ENCODE assay signal across 19 cellular contexts in genomic region chr2:21039080-21039556, GRCh38. TPM values are rescaled to one million over a fixed set of nuclear protein-coding genes. Genes with fewer than 3 reads are reported as not detected.
DNase-seq lines count a peak whose midpoint lies in the region; ATAC-seq and TF ChIP-seq lines count a peak whose summit lies in the region.
"Had no signal": no experiment of that assay in that cellular context is flagged by ENCODE, and none has a peak within 500 bp of the region (broad histone marks: within the 10 kb centered on the region; RNA-seq: fewer than 3 reads in every experiment).

No MANE protein-coding gene starts in this region.

- H3K9ac ChIP-seq in adipocyte (ENCODE audit: low read length): peak overlapping the region; percentile 63

- H3K27ac ChIP-seq in esophagus (ENCODE audit: low read depth in 2 of 2, low read length in 1 of 2) (peak overlapping the region; percentile 32 to 47), right cardiac atrium (ENCODE audit: low read length) (peak overlapping the region; percentile 87), gastrocnemius medialis (peak overlapping the region; percentile 60 to 69 (median 66)), A673 (ENCODE audit: low read depth, low read length, poor library complexity, severe bottlenecking) (no peak overlapping the region)
- H3K27ac ChIP-seq: A549 had no signal

- ATAC-seq in right cardiac atrium: peak; percentile 13 to 37
- peak; percentile 55 to 58 for ATAC-seq in gastrocnemius medialis
- ATAC-seq in GM18870 (IDR thresholded peaks at IDR 0.05; ENCODE audit: unreplicated experiment): no peak
- ATAC-seq: A549 had no signal

- peaks cover 12% of the 10 kb centered on the region for H3K27me3 ChIP-seq in adipocyte (replicated peaks; ENCODE audit: control insufficient read depth, insufficient read depth, low read length)
- no peaks in the 10 kb centered on the region for H3K27me3 ChIP-seq in esophagus (ENCODE audit: control insufficient read depth in 1 of 2, insufficient read depth in 2 of 2, low read length in 2 of 2)
- H3K27me3 ChIP-seq in right cardiac atrium (ENCODE audit: control insufficient read depth, insufficient read depth): no peaks in the 10 kb centered on the region
- H3K27me3 ChIP-seq in gastrocnemius medialis: no peaks in the 10 kb centered on the region
- H3K27me3 ChIP-seq in A673 (replicated peaks; ENCODE audit: insufficient read depth, low read depth, low read length, poor library complexity): peaks cover 64% of the 10 kb centered on the region
- H3K27me3 ChIP-seq in BE2C: no peaks in the 10 kb centered on the region

- CTCF ChIA-PET in A673 (lab: Charles Lee): no interaction called here

- H3K9me3 ChIP-seq in adipocyte (ENCODE audit: control insufficient read depth, low read length) (peaks cover 8% of the 10 kb centered on the region), esophagus (ENCODE audit: control insufficient read depth in 2 of 2, insufficient read depth in 1 of 2, low read depth in 1 of 2, low read length in 1 of 2) (peaks cover 0 to 2% of the 10 kb centered on the region in 2 donors), right cardiac atrium (ENCODE audit: control insufficient read depth, low read length) (no peaks in the 10 kb centered on the region), gastrocnemius medialis (no peaks in the 10 kb centered on the region), A673 (ENCODE audit: low read depth, low read length, poor library complexity, severe bottlenecking) (no peaks in the 10 kb centered on the region), BE2C (no peaks in the 10 kb centered on the region)
- H3K9me3 ChIP-seq: A549 had no signal

- no peak for DNase-seq in adipocyte (ENCODE audit: low read depth)
- DNase-seq in right cardiac atrium: no peak
- no peak for DNase-seq in gastrocnemius medialis
- no peak for DNase-seq in A673 (ENCODE audit: low spot score)
- no peak for DNase-seq in BE2C
- DNase-seq in NCI-H1436 (lab: John Stamatoyannopoulos, UW): no peak
- DNase-seq: CD4-positive, CD25-positive, alpha-beta regulatory T cell; DND-41; GDM1; GOT3; NCI-H1048; NCI-H2107; NCI-H526 treated with DMSO at 0.1 percent for 48 hours; NK-92 treated with Interleukin-12 subunit alpha and Interleukin-12 subunit beta, amount 100 ng/mL, for 24 hours; OCI-M1; RPMI8226 had no signal

- POLR2A ChIA-PET in A673 (lab: Charles Lee; ENCODE audit: low non-redundant PET): no interaction called here

- H3K4me3 ChIP-seq in adipocyte (ENCODE audit: low read length) (peak overlapping the region; percentile 26), esophagus (ENCODE audit: low read depth in 1 of 2, low read length in 2 of 2) (no peak overlapping the region), right cardiac atrium (ENCODE audit: low read length) (no peak overlapping the region), gastrocnemius medialis (peak overlapping the region in 1 of 4 donors; percentile 27), A673 (ENCODE audit: low read depth, low read length, poor library complexity, severe bottlenecking) (no peak overlapping the region), BE2C (ENCODE audit: low read depth, low read length) (no peak overlapping the region)
- H3K4me3 ChIP-seq: A549 had no signal

- 48 to 55% methylated on average over 4 of the region's 4 CpGs for WGBS in esophagus, 2 donors
- WGBS in right cardiac atrium: 28% methylated on average over 4 of the region's 4 CpGs

- peaks cover 4% of the 10 kb centered on the region for H3K36me3 ChIP-seq in adipocyte (ENCODE audit: control insufficient read depth, insufficient read depth, low read length, severe bottlenecking)
- H3K36me3 ChIP-seq in esophagus (ENCODE audit: control insufficient read depth in 2 of 2, insufficient read depth in 2 of 2, low read length in 1 of 2): no peaks in the 10 kb centered on the region
- no peaks in the 10 kb centered on the region for H3K36me3 ChIP-seq in gastrocnemius medialis
- no peaks in the 10 kb centered on the region for H3K36me3 ChIP-seq in A673 (ENCODE audit: insufficient read depth, low read length, poor library complexity, severe bottlenecking)
- H3K36me3 ChIP-seq in BE2C: no peaks in the 10 kb centered on the region

- in situ Hi-C loops in gastrocnemius medialis (cut with MboI; ENCODE audit: low sequenced_read_pairs in 4 of 4): no loop called here

- TF ChIP-seq CTCF in gastrocnemius medialis (IDR thresholded peaks at IDR 0.05 in 4 of 5, conservative IDR thresholded peaks at IDR 0.05 in 1 of 5): no peak
- TF ChIP-seq CTCF in A673 (conservative IDR thresholded peaks at IDR 0.05; ENCODE audit: low read depth, low read length): no peak
- TF ChIP-seq CTCF in BE2C (IDR thresholded peaks at IDR 0.05; ENCODE audit: low read depth, low read length): no peak

- peaks cover 47% of the 10 kb centered on the region for H3K4me1 ChIP-seq in adipocyte (ENCODE audit: control insufficient read depth, insufficient read depth, low read length)
- no peaks in the 10 kb centered on the region for H3K4me1 ChIP-seq in esophagus (ENCODE audit: control insufficient read depth in 2 of 2, insufficient read depth in 2 of 2, low read length in 1 of 2)
- H3K4me1 ChIP-seq in right cardiac atrium (ENCODE audit: control insufficient read depth, insufficient read depth, low read length): peaks cover 3% of the 10 kb centered on the region
- H3K4me1 ChIP-seq in gastrocnemius medialis: peaks cover 15 to 18% of the 10 kb centered on the region in 2 donors
- H3K4me1 ChIP-seq in A673 (ENCODE audit: insufficient read depth, low read length, poor library complexity, severe bottlenecking): no peaks in the 10 kb centered on the region
- H3K4me1 ChIP-seq in BE2C: peaks cover 4% of the 10 kb centered on the region; the same call in 1 of the 2 replicates
- H3K4me1 ChIP-seq: A549 had no signal

- intact Hi-C loops in right cardiac atrium (cut with DNase I) (no loop called here), gastrocnemius medialis (cut with DNase I; ENCODE audit: low total_unique reads) (loop anchor here (5.0 kb wide), 1 partner anchor 387 kb away; the partner anchor contains the start of gene HS1BP3), A673 (cut with micrococcal nuclease; ENCODE audit: unreplicated experiment) (no loop called here)

- no TSS peak for BruUV-seq in A673 (replicated peaks; lab: Mats Ljungman, UMichigan)

- no peak for TF ChIP-seq POLR2A in gastrocnemius medialis (IDR thresholded peaks at IDR 0.05)

RNA-seq across cellular contexts. Expression of gene APOB, which starts 4.8 kb away (rescaled TPM):
- polyA plus RNA-seq in esophagus: under 1 TPM; 0.02 TPM
- 10 to 100 TPM in 3 of 4 donors, 1 to 10 TPM in 1; 9.8 to 93.2 (median 26.3) TPM for total RNA-seq in right cardiac atrium
- 3.6 TPM for polyA plus RNA-seq in right cardiac atrium
- 1 to 10 TPM in 2 of 4 donors, under 1 TPM in 2; 0.05 to 8.8 (median 2.3) TPM for total RNA-seq in gastrocnemius medialis
- total RNA-seq in A673 (2021): not detected in 2 replicates
- polyA plus RNA-seq in BE2C (2012; ENCODE audit: insufficient read depth, insufficient read length, low read depth): not detected
- total RNA-seq: CD4-positive, CD25-positive, alpha-beta regulatory T cell had no signal
- polyA plus RNA-seq: CD4-positive, CD25-positive, alpha-beta regulatory T cell had no signal
